In genomic region chr1:96596226-96596625, GRCh38 we compare ENCODE assay signal across 9 cellular contexts.
A peak's percentile ranks its signal among the peaks of the same experiment; 100 is the strongest.
DNase-seq lines count a peak whose midpoint lies in the region; ATAC-seq, FAIRE-seq and TF ChIP-seq lines count a peak whose summit lies in the region.
"Had no signal": no experiment of that assay in that cellular context is flagged by ENCODE, and none has a peak within 500 bp of the region (broad histone marks: within the 10 kb centered on the region; RNA-seq: fewer than 3 reads in every experiment).

No MANE protein-coding gene starts in this region.

- H3K4me3 ChIP-seq in GM23338 (no peak overlapping the region), HepG2 (replicated peaks in 1 of 3; ENCODE audit: insufficient read depth in 1 of 3, low read depth in 2 of 3, low read length in 3 of 3) (no peak overlapping the region)

- no peaks in the 10 kb centered on the region for H3K27me3 Mint-ChIP-seq in activated CD4-positive, alpha-beta T cell treated with anti-CD3 and anti-CD28 coated beads for 36 hours
- peaks cover 4% of the 10 kb centered on the region for H3K27me3 Mint-ChIP-seq in GM23338 (ENCODE audit: insufficient read depth, low read depth, poor library complexity)
- H3K27me3 Mint-ChIP-seq in activated naive CD8-positive, alpha-beta T cell treated with anti-CD3 and anti-CD28 coated beads, Interleukin-2, amount 50 U/mL, for 24 hours = peaks cover 2% of the 10 kb centered on the region
- H3K27me3 Mint-ChIP-seq: activated naive CD8-positive, alpha-beta T cell had no signal

- H3K27ac ChIP-seq in GM23338 (ENCODE audit: low read depth) (no peak overlapping the region), HepG2 (ENCODE audit: extremely low read length, insufficient read depth, low read length) (no peak overlapping the region)

- H3K27ac Mint-ChIP-seq in activated CD4-positive, alpha-beta T cell treated with anti-CD3 and anti-CD28 coated beads for 36 hours = no peak overlapping the region
- H3K27ac Mint-ChIP-seq in GM23338 = no peak overlapping the region
- H3K27ac Mint-ChIP-seq in activated naive CD8-positive, alpha-beta T cell treated with anti-CD3 and anti-CD28 coated beads, Interleukin-2, amount 50 U/mL, for 24 hours = no peak overlapping the region
- H3K27ac Mint-ChIP-seq: activated naive CD8-positive, alpha-beta T cell had no signal

- no peaks in the 10 kb centered on the region for H3K4me1 Mint-ChIP-seq in activated CD4-positive, alpha-beta T cell treated with anti-CD3 and anti-CD28 coated beads for 36 hours
- H3K4me1 Mint-ChIP-seq in GM23338 = peaks cover 26% of the 10 kb centered on the region
- H3K4me1 Mint-ChIP-seq in activated naive CD8-positive, alpha-beta T cell treated with anti-CD3 and anti-CD28 coated beads, Interleukin-2, amount 50 U/mL, for 24 hours = no peaks in the 10 kb centered on the region

- no peak overlapping the region for H3K4me3 Mint-ChIP-seq in activated CD4-positive, alpha-beta T cell treated with anti-CD3 and anti-CD28 coated beads for 36 hours
- no peak overlapping the region for H3K4me3 Mint-ChIP-seq in GM23338
- no peak overlapping the region for H3K4me3 Mint-ChIP-seq in activated naive CD8-positive, alpha-beta T cell treated with anti-CD3 and anti-CD28 coated beads, Interleukin-2, amount 50 U/mL, for 24 hours
- H3K4me3 Mint-ChIP-seq: activated naive CD8-positive, alpha-beta T cell had no signal

- peak; percentile 55 for DNase-seq in activated CD4-positive, alpha-beta T cell treated with anti-CD3 and anti-CD28 coated beads for 36 hours
- DNase-seq in activated CD4-positive, alpha-beta T cell treated with anti-CD3 and anti-CD28 coated beads, Interleukin-2, amount 50 U/mL, for 4 hours = no peak
- peak; percentile 87 for DNase-seq in GM23338 (ENCODE audit: low spot score)
- peak; percentile 40 for DNase-seq in LoVo (ENCODE audit: low spot score)
- DNase-seq in activated naive CD8-positive, alpha-beta T cell treated with anti-CD3 and anti-CD28 coated beads, Interleukin-2, amount 50 U/mL, for 24 hours = peak; percentile 11
- DNase-seq in HepG2 (ENCODE audit: low spot score) = peak; percentile 63
- DNase-seq in cortex of kidney (lab: John Stamatoyannopoulos, UW) = no peak

- no peaks in the 10 kb centered on the region for H3K9me2 ChIP-seq in GM23338 (ENCODE audit: insufficient read depth)

- peaks cover 3% of the 10 kb centered on the region for H3K9me3 Mint-ChIP-seq in activated CD4-positive, alpha-beta T cell treated with anti-CD3 and anti-CD28 coated beads for 36 hours (ENCODE audit: low read depth)
- H3K9me3 Mint-ChIP-seq in GM23338 = peaks cover 6% of the 10 kb centered on the region
- H3K9me3 Mint-ChIP-seq in activated naive CD8-positive, alpha-beta T cell treated with anti-CD3 and anti-CD28 coated beads, Interleukin-2, amount 50 U/mL, for 24 hours = peaks cover 6% of the 10 kb centered on the region

- no peaks in the 10 kb centered on the region for H3K9me3 ChIP-seq in HepG2 (ENCODE audit: low read length)

- peak; percentile 20; the same call in 1 of the 2 replicates for TF ChIP-seq RAD21 in HepG2 (CRISPR knock-in tag; IDR thresholded peaks at IDR 0.05)

- TF ChIP-seq CTCF in GM23338 (conservative IDR thresholded peaks at IDR 0.05; ENCODE audit: low read depth in 2 of 2) (peak; percentile 89 to 95), HepG2 (CRISPR knock-in tag; IDR thresholded peaks at IDR 0.05) (peak; percentile 81)

- FAIRE-seq in HepG2 (lab: Jason Lieb, UNC) = peak; percentile 52

- H3K36me3 Mint-ChIP-seq in activated CD4-positive, alpha-beta T cell treated with anti-CD3 and anti-CD28 coated beads for 36 hours (ENCODE audit: low read depth) = no peaks in the 10 kb centered on the region
- peaks cover 9% of the 10 kb centered on the region for H3K36me3 Mint-ChIP-seq in GM23338 (ENCODE audit: low read depth)
- no peaks in the 10 kb centered on the region for H3K36me3 Mint-ChIP-seq in activated naive CD8-positive, alpha-beta T cell treated with anti-CD3 and anti-CD28 coated beads, Interleukin-2, amount 50 U/mL, for 24 hours (ENCODE audit: low read depth)
- H3K36me3 Mint-ChIP-seq: activated naive CD8-positive, alpha-beta T cell had no signal

- no peak for TF ChIP-seq POLR2A in HepG2 (IDR thresholded peaks at IDR 0.05; ENCODE audit: insufficient read depth in 1 of 2, low read depth in 2 of 2, low read length in 2 of 2)

- H4K20me1 ChIP-seq in GM23338 (replicated peaks; ENCODE audit: insufficient read depth) = no peaks in the 10 kb centered on the region
- H4K20me1 ChIP-seq in HepG2 (ENCODE audit: insufficient read depth, low read length) = no peaks in the 10 kb centered on the region

- no peaks in the 10 kb centered on the region for H3K27me3 ChIP-seq in GM23338 (ENCODE audit: insufficient read depth)
- no peaks in the 10 kb centered on the region for H3K27me3 ChIP-seq in HepG2 (ENCODE audit: control insufficient read depth in 1 of 2, insufficient read depth in 2 of 2, low read length in 2 of 2)

- BruUV-seq in HepG2 (replicated peaks; lab: Mats Ljungman, UMichigan) = no TSS peak

- TF ChIP-seq EP300 in HepG2 (IDR thresholded peaks at IDR 0.05; ENCODE audit: low read depth in 2 of 2, low read length in 2 of 2) (no peak), HepG2 (CRISPR knock-in tag; IDR thresholded peaks at IDR 0.05; ENCODE audit: borderline replicate concordance) (no peak)

- H3K4me1 ChIP-seq in GM23338 (ENCODE audit: insufficient read depth) (peaks cover 10% of the 10 kb centered on the region; the same call in 1 of the 2 replicates), HepG2 (ENCODE audit: insufficient read depth, low read length) (no peaks in the 10 kb centered on the region)

- POLR2A ChIA-PET in activated CD4-positive, alpha-beta T cell treated with anti-CD3 and anti-CD28 coated beads for 36 hours (lab: Charles Lee) = interaction anchor here (0.6 kb wide), 1 partner anchor 19 kb away, joined by 3 read pairs; no protein-coding TSS in a partner anchor
- POLR2A ChIA-PET in HepG2 (lab: Yijun Ruan, JAX) = interaction anchor here (0.6 kb wide), 1 partner anchor 131 kb away, joined by 3 read pairs; no protein-coding TSS in a partner anchor

- H3K79me2 ChIP-seq in GM23338 (replicated peaks; ENCODE audit: insufficient read depth) (no peaks in the 10 kb centered on the region), HepG2 (ENCODE audit: insufficient read depth, low read length) (no peaks in the 10 kb centered on the region)

- 24% methylated on average over 4 of the region's 4 CpGs for WGBS in HepG2 (ENCODE audit: low lambda C conversion rate)

- H3K36me3 ChIP-seq in GM23338 (ENCODE audit: insufficient read depth) (no peaks in the 10 kb centered on the region), HepG2 (replicated peaks in 1 of 2; ENCODE audit: control insufficient read depth in 1 of 2, insufficient read depth in 2 of 2, low read length in 2 of 2) (no peaks in the 10 kb centered on the region)

- no peaks in the 10 kb centered on the region for H3F3A ChIP-seq in GM23338 (replicated peaks; ENCODE audit: low read depth)

- H2AFZ ChIP-seq in GM23338 (no peak overlapping the region), HepG2 (ENCODE audit: low read length) (no peak overlapping the region)

- intact Hi-C loops in activated CD4-positive, alpha-beta T cell treated with anti-CD3 and anti-CD28 coated beads for 36 hours (cut with DNase I, micrococcal nuclease) = loop anchor here in 1 of 2 experiments (10.0 kb wide), 1 partner anchor 249 kb away; no protein-coding TSS in a partner anchor
- intact Hi-C loops in HepG2 (cut with micrococcal nuclease; ENCODE audit: unreplicated experiment) = loop anchor here (1.0 to 5.0 kb wide), 2 partner anchors 92 to 156 kb away; no protein-coding TSS in a partner anchor

- ATAC-seq in activated CD4-positive, alpha-beta T cell treated with anti-CD3 and anti-CD28 coated beads for 36 hours = peak; percentile 57
- ATAC-seq in GM23338 (peak; percentile 98), HepG2 (peak; percentile 99), HG03571 (IDR thresholded peaks at IDR 0.05; ENCODE audit: unreplicated experiment) (no peak)
- no peak for ATAC-seq in activated naive CD8-positive, alpha-beta T cell treated with anti-CD3 and anti-CD28 coated beads, Interleukin-2, amount 50 U/mL, for 24 hours

- CTCF ChIA-PET in activated CD4-positive, alpha-beta T cell treated with anti-CD3 and anti-CD28 coated beads for 36 hours (lab: Charles Lee) = interaction anchor here (0.6 to 0.8 kb wide), 2 partner anchors 35 to 558 kb away, joined by 3 read pairs; no protein-coding TSS in a partner anchor
- CTCF ChIA-PET in HepG2 (lab: Yijun Ruan, JAX; ENCODE audit: low intra/inter-chr PET ratio, low total read pairs) = interaction anchor here (1.7 kb wide), 1 partner anchor 249 kb away, joined by 3 read pairs; no protein-coding TSS in a partner anchor

- no peak overlapping the region for H3K4me2 ChIP-seq in GM23338
- H3K4me2 ChIP-seq in HepG2 (ENCODE audit: low read depth, low read length) = no peak overlapping the region

- H3K9ac ChIP-seq in HepG2 (ENCODE audit: insufficient read depth, low read depth, low read length) = no peak overlapping the region

- in situ Hi-C loops in HepG2 (cut with HindIII; ENCODE audit: extremely low pct_ligation_motif_present, low pct_unique_long_range_greater_than_20kb) = no loop called here

TF ChIP-seq in GM23338, 12 proteins besides CTCF, POLR2A, EP300 and RAD21 (continues in another document):
- no peak for TF ChIP-seq EZH2phosphoT487 (IDR thresholded peaks at IDR 0.05; ENCODE audit: unreplicated experiment)

TF ChIP-seq in HepG2, 621 proteins besides CTCF, POLR2A, EP300 and RAD21 (continues in another document):
- TF ChIP-seq ZNF20 (CRISPR knock-in tag; IDR thresholded peaks at IDR 0.05) (no peak), CBX5 (CRISPR knock-in tag; IDR thresholded peaks at IDR 0.05; ENCODE audit: borderline replicate concordance) (0 out of 2 replicates have a peak, but pooled peaks have one; percentile 46), ZNF572 (CRISPR knock-in tag; IDR thresholded peaks at IDR 0.05) (no peak), TEAD3 (CRISPR knock-in tag; optimal IDR thresholded peaks at IDR 0.05; ENCODE audit: borderline replicate concordance) (peak; percentile 8), STAG1 (CRISPR knock-in tag; IDR thresholded peaks at IDR 0.05) (peak; percentile 66), ZNF660 (CRISPR knock-in tag; IDR thresholded peaks at IDR 0.05; ENCODE audit: borderline replicate concordance, low read depth) (no peak)
- TF ChIP-seq, protein P1, sequence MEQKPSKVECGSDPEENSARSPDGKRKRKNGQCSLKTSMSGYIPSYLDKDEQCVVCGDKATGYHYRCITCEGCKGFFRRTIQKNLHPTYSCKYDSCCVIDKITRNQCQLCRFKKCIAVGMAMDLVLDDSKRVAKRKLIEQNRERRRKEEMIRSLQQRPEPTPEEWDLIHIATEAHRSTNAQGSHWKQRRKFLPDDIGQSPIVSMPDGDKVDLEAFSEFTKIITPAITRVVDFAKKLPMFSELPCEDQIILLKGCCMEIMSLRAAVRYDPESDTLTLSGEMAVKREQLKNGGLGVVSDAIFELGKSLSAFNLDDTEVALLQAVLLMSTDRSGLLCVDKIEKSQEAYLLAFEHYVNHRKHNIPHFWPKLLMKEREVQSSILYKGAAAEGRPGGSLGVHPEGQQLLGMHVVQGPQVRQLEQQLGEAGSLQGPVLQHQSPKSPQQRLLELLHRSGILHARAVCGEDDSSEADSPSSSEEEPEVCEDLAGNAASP (CRISPR knock-in tag; IDR thresholded peaks at IDR 0.05; ENCODE audit: borderline replicate concordance) = 0 out of 2 replicates have a peak, but pooled peaks have one; percentile 14

Comparison
In these comparisons a context has a peak if more than half of its experiments do, and no peak if none do; other contexts are left out.
1. DNase-seq: peak in activated CD4-positive, alpha-beta T cell treated with anti-CD3 and anti-CD28 coated beads for 36 hours (single experiment), GM23338 (single experiment), LoVo (single experiment), activated naive CD8-positive, alpha-beta T cell treated with anti-CD3 and anti-CD28 coated beads, Interleukin-2, amount 50 U/mL, for 24 hours (single experiment) and HepG2 (single experiment); none in activated CD4-positive, alpha-beta T cell treated with anti-CD3 and anti-CD28 coated beads, Interleukin-2, amount 50 U/mL, for 4 hours (0 of 2) and cortex of kidney (single experiment).
2. ATAC-seq: peak in activated CD4-positive, alpha-beta T cell treated with anti-CD3 and anti-CD28 coated beads for 36 hours (single experiment), GM23338 (single experiment) and HepG2 (single experiment); none in activated naive CD8-positive, alpha-beta T cell treated with anti-CD3 and anti-CD28 coated beads, Interleukin-2, amount 50 U/mL, for 24 hours (single experiment) and HG03571 (single experiment).